In genomic region chr15:90594297-90594696, GRCh38 we compare ENCODE assay signal across 8 cellular contexts.
DNase-seq lines count a peak whose midpoint lies in the region; ATAC-seq and TF ChIP-seq lines count a peak whose summit lies in the region.

No MANE protein-coding gene starts in this region.

- peak; percentile 25 for TF ChIP-seq POLR2A in GM19099 (IDR thresholded peaks at IDR 0.05; ENCODE audit: extremely low read depth, insufficient read length, low read depth)

- H4K8ac ChIP-seq in neuronal stem cell (ENCODE audit: low read depth, low read length), result no peak overlapping the region

- no peak overlapping the region for H3K18ac ChIP-seq in neuronal stem cell (ENCODE audit: low read length)

- peak; percentile 69 for ATAC-seq in foreskin keratinocyte

- no peak overlapping the region for H2AFZ ChIP-seq in neuronal stem cell (ENCODE audit: low read length)

- peaks cover 9% of the 10 kb centered on the region for H3K4me1 ChIP-seq in foreskin keratinocyte
- peaks cover 0 to 2% of the 10 kb centered on the region in 2 donors for H3K4me1 ChIP-seq in neuronal stem cell (ENCODE audit: control insufficient read depth in 2 of 2, insufficient read depth in 1 of 2, low read depth in 1 of 2, low read length in 2 of 2)

- no peak overlapping the region for H3K4me2 ChIP-seq in neuronal stem cell (ENCODE audit: insufficient read depth, low read length, poor library complexity, severe bottlenecking)

- DNase-seq in NCI-H2196 treated with DMSO at 0.1 percent for 48 hours (lab: John Stamatoyannopoulos, UW; ENCODE audit: unreplicated experiment) (peak; percentile 15), activated T-cell treated with anti-CD3 and anti-CD28 coated beads for 48 hours (ENCODE audit: low read depth) (peak; percentile 72), foreskin keratinocyte (peak; percentile 11 to 36), NCI-H524 treated with DMSO at 0.1 percent for 48 hours (lab: John Stamatoyannopoulos, UW) (no peak), NCI-H446 treated with DMSO at 0.1 percent for 48 hours (lab: John Stamatoyannopoulos, UW) (no peak), neuronal stem cell (ENCODE audit: low spot score) (no peak)

- no peaks in the 10 kb centered on the region for H3K79me1 ChIP-seq in neuronal stem cell (ENCODE audit: low read depth, low read length)

- no peak overlapping the region for H2BK5ac ChIP-seq in neuronal stem cell (ENCODE audit: low read length)

- no peak for TF ChIP-seq CTCF in foreskin keratinocyte (conservative IDR thresholded peaks at IDR 0.05)

- no peak overlapping the region for H3K9ac ChIP-seq in neuronal stem cell (ENCODE audit: low read depth, low read length, poor library complexity)

- H3K4me3 ChIP-seq in skin epidermis (no peak overlapping the region), neuronal stem cell (ENCODE audit: low read length in 2 of 2) (no peak overlapping the region)

- H3K14ac ChIP-seq in neuronal stem cell (ENCODE audit: low read length), result no peak overlapping the region

- H3K9me3 ChIP-seq in neuronal stem cell (replicated peaks in 1 of 2; ENCODE audit: control insufficient read depth in 2 of 2, insufficient read depth in 1 of 2, low read depth in 1 of 2, low read length in 2 of 2), result no peaks in the 10 kb centered on the region

- no peak overlapping the region for H2BK15ac ChIP-seq in neuronal stem cell (ENCODE audit: low read length)

- no peak overlapping the region for H3K23ac ChIP-seq in neuronal stem cell (ENCODE audit: low read depth, low read length, poor library complexity)

- no peak overlapping the region for H2BK120ac ChIP-seq in neuronal stem cell (ENCODE audit: low read depth, low read length)

- WGBS in neuronal stem cell (ENCODE audit: extremely low coverage in 2 of 2, insufficient read length in 2 of 2, insufficient replicate concordance in 1 of 2), 2 donors, result no CpG with 5 or more reads among the region's 9 CpGs

- peaks cover 0 to 8% of the 10 kb centered on the region in 2 donors for H3K36me3 ChIP-seq in neuronal stem cell (replicated peaks in 1 of 2; ENCODE audit: control insufficient read depth in 2 of 2, insufficient read depth in 2 of 2, low read length in 2 of 2)

- no peak overlapping the region for H2BK12ac ChIP-seq in neuronal stem cell (ENCODE audit: low read length)

- no peak overlapping the region for H4K91ac ChIP-seq in neuronal stem cell (ENCODE audit: low read depth, low read length, poor library complexity)

- H3K27me3 ChIP-seq in foreskin keratinocyte (no peaks in the 10 kb centered on the region), neuronal stem cell (ENCODE audit: control insufficient read depth in 3 of 3, insufficient read depth in 3 of 3, low read depth in 1 of 3, low read length in 3 of 3) (no peaks in the 10 kb centered on the region)

- no peak overlapping the region for H3K4ac ChIP-seq in neuronal stem cell (ENCODE audit: low read length)

- H2AK5ac ChIP-seq in neuronal stem cell (ENCODE audit: low read depth, low read length), result no peak overlapping the region

- H3K27ac ChIP-seq in foreskin keratinocyte, result no peak overlapping the region
- peak overlapping the region in 20 of 21 experiments; percentile 26 to 90 (median 74) for H3K27ac ChIP-seq in skin epidermis
- no peak overlapping the region for H3K27ac ChIP-seq in neuronal stem cell (replicated peaks; ENCODE audit: low read length)

Comparison
In these comparisons a context has a peak if more than half of its experiments do, and no peak if none do; other contexts are left out.
1. DNase-seq: peak in NCI-H2196 treated with DMSO at 0.1 percent for 48 hours (single experiment), activated T-cell treated with anti-CD3 and anti-CD28 coated beads for 48 hours (single experiment) and foreskin keratinocyte (2 of 2); none in NCI-H524 treated with DMSO at 0.1 percent for 48 hours (single experiment), NCI-H446 treated with DMSO at 0.1 percent for 48 hours (single experiment) and neuronal stem cell (single experiment).
2. H3K27ac ChIP-seq: peak in skin epidermis (20 of 21); none in foreskin keratinocyte (single experiment) and neuronal stem cell (single experiment).